In the genomic region with DNA sequence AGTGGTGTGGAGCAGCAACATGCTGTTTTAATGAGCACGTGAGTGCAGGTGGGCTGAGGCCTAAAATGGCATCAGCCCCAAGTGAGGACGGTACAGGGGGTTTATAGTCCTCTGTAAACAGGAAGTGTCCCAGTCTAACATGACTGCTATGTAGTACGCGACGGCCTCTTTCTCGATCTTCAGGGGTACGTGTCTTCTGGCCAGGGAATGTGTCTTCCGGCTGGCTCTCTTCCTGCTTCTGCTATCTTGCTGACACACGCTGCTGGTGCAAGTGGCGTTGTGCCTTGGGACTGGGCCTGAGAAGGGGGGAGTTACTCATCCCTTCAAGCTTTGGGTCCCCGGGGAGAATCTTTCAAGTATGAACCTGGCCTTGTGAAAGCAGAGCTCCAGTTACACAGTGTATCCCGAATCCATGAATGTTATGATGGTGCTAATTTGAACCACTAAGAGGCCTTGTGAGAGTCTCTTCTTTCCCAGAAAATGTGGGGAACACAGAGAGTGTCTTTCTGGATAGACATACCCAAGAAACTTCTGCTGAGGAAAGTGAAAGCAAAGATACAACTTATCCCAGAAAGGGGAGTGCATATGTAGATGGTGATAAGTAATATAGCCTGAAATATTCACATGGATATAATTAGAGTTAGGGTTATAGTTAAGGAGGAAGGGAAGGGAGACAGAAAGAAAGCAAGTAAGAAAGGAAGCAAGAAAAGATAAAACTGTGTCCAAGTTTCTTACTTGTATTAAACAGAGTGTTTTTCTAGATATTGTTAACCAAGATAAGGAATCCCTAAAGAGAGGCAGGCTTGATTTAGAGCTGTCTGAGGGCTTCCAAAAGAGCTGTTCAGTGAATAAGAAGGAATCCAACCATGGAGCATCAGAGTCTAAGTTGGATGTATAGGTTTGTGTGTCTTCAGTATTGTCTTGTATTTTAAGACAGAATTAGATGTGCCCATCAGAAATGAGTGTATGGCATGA, we compare ENCODE assay signal across 13 cellular contexts. TPM values are rescaled to one million over a fixed set of nuclear protein-coding genes. Genes with fewer than 3 reads are reported as not detected.
DNase-seq lines count a peak whose midpoint lies in the region; ATAC-seq, FAIRE-seq and TF ChIP-seq lines count a peak whose summit lies in the region.
"Had no signal": no experiment of that assay in that cellular context is flagged by ENCODE, and none has a peak within 500 bp of the region (broad histone marks: within the 10 kb centered on the region; RNA-seq: fewer than 3 reads in every experiment).

No MANE protein-coding gene starts in this region.

- no peak overlapping the region for H2BK12ac ChIP-seq in H1 (ENCODE audit: low read depth, low read length)

- no peak for TF ChIP-seq RAD21 in H1 (IDR thresholded peaks at IDR 0.05 in 1 of 2, conservative IDR thresholded peaks at IDR 0.05 in 1 of 2; ENCODE audit: low read depth in 2 of 2, low read length in 2 of 2)

- no peak overlapping the region for H2BK120ac ChIP-seq in H1 (replicated peaks; ENCODE audit: low read depth, low read length)

- H3K4me1 ChIP-seq in CD4-positive, CD25-positive, alpha-beta regulatory T cell (ENCODE audit: control insufficient read depth, insufficient read depth, low read length, poor library complexity, severe bottlenecking), result no peaks in the 10 kb centered on the region
- no peaks in the 10 kb centered on the region for H3K4me1 ChIP-seq in H1 (replicated peaks in 1 of 4; ENCODE audit: control insufficient read depth in 3 of 4, insufficient read depth in 4 of 4, low read length in 3 of 4)
- H3K4me1 ChIP-seq: colonic mucosa had no signal

- ATAC-seq in CD4-positive, CD25-positive, alpha-beta regulatory T cell (ENCODE audit: low read depth in 2 of 2), result no peak
- no peak for ATAC-seq in naive thymus-derived CD8-positive, alpha-beta T cell
- ATAC-seq in WTC11, result no peak
- no peak for ATAC-seq in GM18502 (IDR thresholded peaks at IDR 0.05; ENCODE audit: poor library complexity, unreplicated experiment)

- no peak overlapping the region for H2BK15ac ChIP-seq in H1 (ENCODE audit: low read length)

- CTCF ChIA-PET in H1 (lab: Charles Lee; ENCODE audit: partially characterized antibody), result interaction anchor here (1.0 to 1.5 kb wide), 2 partner anchors 30 to 167 kb away, joined by 3 to 4 read pairs; no protein-coding TSS in a partner anchor
- CTCF ChIA-PET in WTC11 (lab: Charles Lee), result no interaction called here

- peak overlapping the region; percentile 18 for H3K27ac ChIP-seq in CD4-positive, CD25-positive, alpha-beta regulatory T cell (ENCODE audit: insufficient read depth, low read length, poor library complexity, severe bottlenecking)
- no peak overlapping the region for H3K27ac ChIP-seq in H1 (ENCODE audit: low read depth, low read length)
- H3K27ac ChIP-seq: colonic mucosa, KMS-11 had no signal

- no peaks in the 10 kb centered on the region for H4K20me1 ChIP-seq in H1 (replicated peaks in 1 of 2; ENCODE audit: control insufficient read depth in 1 of 2, insufficient read depth in 2 of 2, low read length in 2 of 2)

- no peak overlapping the region for H3K4ac ChIP-seq in H1 (replicated peaks; ENCODE audit: insufficient read length, low read depth, low read length)

- TF ChIP-seq CTCF in H1 (IDR thresholded peaks at IDR 0.05; ENCODE audit: control extremely low read depth in 1 of 3, insufficient read depth in 1 of 3, low read depth in 1 of 3, low read length in 3 of 3) (no peak), WTC11 (IDR thresholded peaks at IDR 0.05) (no peak)

- H3K23me2 ChIP-seq in H1 (ENCODE audit: low read depth, low read length), result no peaks in the 10 kb centered on the region

- no peak overlapping the region for H3K18ac ChIP-seq in H1 (ENCODE audit: extremely low read depth, low read length)

- no peak overlapping the region for H2BK20ac ChIP-seq in H1 (ENCODE audit: low read length)

- H2BK5ac ChIP-seq in H1 (ENCODE audit: low read depth, low read length), result no peak overlapping the region

- no peak for TF ChIP-seq EP300 in H1 (IDR thresholded peaks at IDR 0.05; ENCODE audit: borderline replicate concordance in 1 of 2, low read depth in 2 of 2, low read length in 2 of 2)

- no peaks in the 10 kb centered on the region for H3K9me3 Mint-ChIP-seq in CD4-positive, CD25-positive, alpha-beta regulatory T cell
- H3K9me3 Mint-ChIP-seq in naive thymus-derived CD8-positive, alpha-beta T cell, result no peaks in the 10 kb centered on the region
- H3K9me3 Mint-ChIP-seq in WTC11, result peaks cover 6% of the 10 kb centered on the region

- H3K27me3 Mint-ChIP-seq in CD4-positive, CD25-positive, alpha-beta regulatory T cell, result no peaks in the 10 kb centered on the region
- H3K27me3 Mint-ChIP-seq in naive thymus-derived CD8-positive, alpha-beta T cell, result no peaks in the 10 kb centered on the region
- H3K27me3 Mint-ChIP-seq in WTC11 (ENCODE audit: low read depth), result no peaks in the 10 kb centered on the region

- H3K27ac Mint-ChIP-seq in CD4-positive, CD25-positive, alpha-beta regulatory T cell, result peak overlapping the region; percentile 57 to 77 (median 74)
- peak overlapping the region in 9 of 10 donors; percentile 4 to 91 (median 72) for H3K27ac Mint-ChIP-seq in naive thymus-derived CD8-positive, alpha-beta T cell
- H3K27ac Mint-ChIP-seq in WTC11, result no peak overlapping the region

- POLR2A ChIA-PET in H1 (lab: Charles Lee; ENCODE audit: partially characterized antibody), result interaction anchor here (1.7 kb wide), 1 partner anchor 46 kb away, joined by 5 read pairs; the partner anchor contains the start of gene ZNF131
- POLR2A ChIA-PET in naive thymus-derived CD8-positive, alpha-beta T cell (lab: Charles Lee), result interaction anchor here (1.4 kb wide), 1 partner anchor 57 kb away, joined by 7 read pairs; no protein-coding TSS in a partner anchor
- POLR2A ChIA-PET in WTC11 (lab: Charles Lee), result no interaction called here

- no peak for TF ChIP-seq POLR2A in H1 (IDR thresholded peaks at IDR 0.05; ENCODE audit: control extremely low read depth in 1 of 2, low read depth in 2 of 2, low read length in 2 of 2)

- no peak overlapping the region for H3K9ac ChIP-seq in H1 (replicated peaks in 1 of 4; ENCODE audit: extremely low read depth in 1 of 4, low read depth in 3 of 4, low read length in 3 of 4)
- H3K9ac ChIP-seq: KMS-11 had no signal

- H3K4me2 ChIP-seq in H1 (ENCODE audit: insufficient read depth in 1 of 2, low read depth in 2 of 2, low read length in 2 of 2), result no peak overlapping the region
- H3K4me2 ChIP-seq: KMS-11 had no signal

- no peak overlapping the region for H4K91ac ChIP-seq in H1 (replicated peaks; ENCODE audit: insufficient read length, low read length)

- H3K4me1 Mint-ChIP-seq in CD4-positive, CD25-positive, alpha-beta regulatory T cell, result peaks cover 3 to 51% (median 40%) of the 10 kb centered on the region in 4 donors
- peaks cover 30 to 53% (median 41%) of the 10 kb centered on the region in 4 donors for H3K4me1 Mint-ChIP-seq in naive thymus-derived CD8-positive, alpha-beta T cell
- H3K4me1 Mint-ChIP-seq in WTC11, result peaks cover 14% of the 10 kb centered on the region; the same call in 1 of the 2 replicates

- no peaks in the 10 kb centered on the region for H3K9me3 ChIP-seq in CD4-positive, CD25-positive, alpha-beta regulatory T cell (ENCODE audit: control insufficient read depth in 2 of 2, low read length in 2 of 2)
- H3K9me3 ChIP-seq in H1 (ENCODE audit: insufficient read depth in 2 of 2, low read depth in 1 of 2, low read length in 1 of 2), result no peaks in the 10 kb centered on the region
- H3K9me3 ChIP-seq: colonic mucosa had no signal

- no peak overlapping the region for H3K56ac ChIP-seq in H1 (replicated peaks; ENCODE audit: insufficient read length, low read depth, low read length)

- FAIRE-seq in H1 (lab: Jason Lieb, UNC) (no peak), GM19239 (lab: Jason Lieb, UNC) (no peak)

- H4K5ac ChIP-seq in H1 (ENCODE audit: insufficient read length, low read depth, low read length), result no peak overlapping the region

- H2AFZ ChIP-seq in H1 (ENCODE audit: low read length), result no peak overlapping the region

- no peaks in the 10 kb centered on the region for H3K79me2 ChIP-seq in H1 (ENCODE audit: control insufficient read depth in 1 of 2, insufficient read depth in 2 of 2, low read length in 2 of 2)

- WGBS in H1 (ENCODE audit: extremely low coverage in 1 of 2, insufficient coverage in 1 of 2, insufficient read length in 1 of 2, insufficient replicate concordance in 2 of 2, low coverage in 1 of 2, low lambda C conversion rate in 2 of 2, missing lambda C conversion rate in 1 of 2), 2 experiments, result 97% methylated on average over 12 of the region's 12 CpGs; no CpG with 5 or more reads in 1 of the 2 experiments

- peaks cover 2% of the 10 kb centered on the region; the same call in 1 of the 2 replicates for H3K79me1 ChIP-seq in H1 (ENCODE audit: low read depth, low read length)

- H3K27me3 ChIP-seq in CD4-positive, CD25-positive, alpha-beta regulatory T cell (ENCODE audit: control insufficient read depth, insufficient read depth, low read length), result no peaks in the 10 kb centered on the region
- H3K27me3 ChIP-seq in H1 (replicated peaks in 1 of 4; ENCODE audit: control insufficient read depth in 3 of 4, extremely low read depth in 1 of 4, insufficient read depth in 3 of 4, low read length in 3 of 4), result no peaks in the 10 kb centered on the region
- H3K27me3 ChIP-seq: colonic mucosa had no signal

- no peak overlapping the region for H3K14ac ChIP-seq in H1 (ENCODE audit: insufficient read length)

- H3K4me3 ChIP-seq in CD4-positive, CD25-positive, alpha-beta regulatory T cell (ENCODE audit: low read depth, low read length), result no peak overlapping the region
- H3K4me3 ChIP-seq in H1 (ENCODE audit: extremely low read depth in 1 of 4, insufficient read depth in 2 of 4, low read depth in 3 of 4, low read length in 4 of 4), result no peak overlapping the region
- H3K4me3 ChIP-seq: colonic mucosa had no signal

- no peak overlapping the region for H3K4me3 Mint-ChIP-seq in CD4-positive, CD25-positive, alpha-beta regulatory T cell
- H3K4me3 Mint-ChIP-seq in naive thymus-derived CD8-positive, alpha-beta T cell, result peak overlapping the region in 2 of 10 donors; percentile 34 to 55
- no peak overlapping the region for H3K4me3 Mint-ChIP-seq in WTC11

- H3K23ac ChIP-seq in H1 (ENCODE audit: insufficient read length), result no peak overlapping the region

- H3K36me3 Mint-ChIP-seq in CD4-positive, CD25-positive, alpha-beta regulatory T cell, result peaks cover 37% of the 10 kb centered on the region
- peaks cover 0 to 59% (median 10%) of the 10 kb centered on the region in 3 donors for H3K36me3 Mint-ChIP-seq in naive thymus-derived CD8-positive, alpha-beta T cell
- H3K36me3 Mint-ChIP-seq in WTC11, result peaks cover 13% of the 10 kb centered on the region

- H4K8ac ChIP-seq in H1 (ENCODE audit: extremely low read depth, insufficient read depth, low read length), result no peak overlapping the region

- H3K36me3 ChIP-seq in CD4-positive, CD25-positive, alpha-beta regulatory T cell (ENCODE audit: control insufficient read depth, insufficient read depth, low read length), result peaks cover 24% of the 10 kb centered on the region
- peaks cover 0 to 4% (median 0%) of the 10 kb centered on the region in 4 experiments; a peak in 2 of 8 replicates for H3K36me3 ChIP-seq in H1 (ENCODE audit: control insufficient read depth in 2 of 4, insufficient read depth in 4 of 4, low read length in 3 of 4)
- H3K36me3 ChIP-seq: colonic mucosa had no signal

- no peak for DNase-seq in CD4-positive, CD25-positive, alpha-beta regulatory T cell
- DNase-seq in NCI-H2171 treated with DMSO at 0.1 percent for 48 hours (lab: John Stamatoyannopoulos, UW) (peak; percentile 69), H1 (ENCODE audit: low read depth in 1 of 2, low spot score in 2 of 2) (no peak), WTC11 (ENCODE audit: low spot score) (no peak), GM19239 (ENCODE audit: insufficient read length, low spot score) (no peak), amniotic stem cell (lab: John Stamatoyannopoulos, UW) (no peak)
- no peak for DNase-seq in naive thymus-derived CD8-positive, alpha-beta T cell
- DNase-seq: activated CD4-positive, alpha-beta T cell treated with anti-CD3 and anti-CD28 coated beads for 1 hour; colonic mucosa; DMS79 treated with DMSO at 0.1 percent for 48 hours; kidney glomerular epithelial cell had no signal

- 0 out of 2 replicates have a peak overlapping the region, but pooled peaks have one; percentile 24 for H2AK5ac ChIP-seq in H1 (ENCODE audit: low read depth, low read length)

RNA-seq across cellular contexts. Expression of gene ANXA2R, which starts 35.5 kb away (rescaled TPM):
- 38.7 TPM for total RNA-seq in CD4-positive, CD25-positive, alpha-beta regulatory T cell
- polyA plus RNA-seq in CD4-positive, CD25-positive, alpha-beta regulatory T cell, result 10 to 100 TPM; 35.8 to 69.7 (median 55.7) TPM
- total RNA-seq in H1 (2021; fragmentation: NEBNext Ultra II Directional; extraction: Animal tissue kit (Norgen Biotek cat#: 25700)), result 0.17 and 0.29 TPM in 2 replicates
- 0.08 and 0.11 TPM in 2 replicates for polyA plus RNA-seq in H1 (2011; rRNA removed)
- 0.14 TPM for polyA plus RNA-seq in H1 (2011; cell fraction: cytosol; rRNA removed)
- 0.30 TPM for polyA plus RNA-seq in H1 (2011; cell fraction: nucleus; rRNA removed)
- 0.11 TPM in 1 of 4 replicates, not detected in the others for polyA plus RNA-seq in H1 (2012, experiment 1 of 2)
- polyA plus RNA-seq in H1 (2012, experiment 2 of 2), result not detected
- not detected for polyA plus RNA-seq in H1 (2013, experiment 1 of 2)
- 0.04 TPM for polyA plus RNA-seq in H1 (2013, experiment 2 of 2)
- 0.56 and 1.2 TPM in 2 replicates for polyA minus RNA-seq in H1 (2011; rRNA and poly(A)+ RNA removed)
- not detected for polyA minus RNA-seq in H1 (2011; cell fraction: cytosol; rRNA and poly(A)+ RNA removed)
- 1.2 TPM for polyA minus RNA-seq in H1 (2011; cell fraction: nucleus; rRNA and poly(A)+ RNA removed)
- total RNA-seq in naive thymus-derived CD8-positive, alpha-beta T cell, result 10 to 100 TPM; 65.9 to 72.7 TPM
- polyA plus RNA-seq in naive thymus-derived CD8-positive, alpha-beta T cell, result 10 to 100 TPM; 51.5 to 69.8 (median 54.8) TPM
- 0.72 to 1.1 TPM (median 0.96 TPM) in 3 replicates for total RNA-seq in WTC11 (2021)

RNA-seq across cellular contexts. Expression of gene ZNF131, which starts 45.1 kb away (rescaled TPM):
- 77.9 TPM for total RNA-seq in CD4-positive, CD25-positive, alpha-beta regulatory T cell
- 10 to 100 TPM; 41.4 to 62.6 (median 53.8) TPM for polyA plus RNA-seq in CD4-positive, CD25-positive, alpha-beta regulatory T cell
- 34.9 and 36.3 TPM in 2 replicates for total RNA-seq in H1 (2021; fragmentation: NEBNext Ultra II Directional; extraction: Animal tissue kit (Norgen Biotek cat#: 25700))
- 11.7 and 16.1 TPM in 2 replicates for polyA plus RNA-seq in H1 (2011; rRNA removed)
- polyA plus RNA-seq in H1 (2011; cell fraction: cytosol; rRNA removed), result 21.2 TPM
- 20.4 TPM for polyA plus RNA-seq in H1 (2011; cell fraction: nucleus; rRNA removed)
- polyA plus RNA-seq in H1 (2012, experiment 1 of 2), result 23.4 to 32.6 TPM (median 24.7 TPM) in 4 replicates
- 3.2 TPM for polyA plus RNA-seq in H1 (2012, experiment 2 of 2)
- polyA plus RNA-seq in H1 (2013, experiment 1 of 2), result 42.2 TPM
- 42.9 TPM for polyA plus RNA-seq in H1 (2013, experiment 2 of 2)
- 34.1 and 43.9 TPM in 2 replicates for polyA minus RNA-seq in H1 (2011; rRNA and poly(A)+ RNA removed)
- polyA minus RNA-seq in H1 (2011; cell fraction: cytosol; rRNA and poly(A)+ RNA removed), result 28.8 TPM
- 65.7 TPM for polyA minus RNA-seq in H1 (2011; cell fraction: nucleus; rRNA and poly(A)+ RNA removed)
- 10 to 100 TPM; 88.1 to 90.4 TPM for total RNA-seq in naive thymus-derived CD8-positive, alpha-beta T cell
- 10 to 100 TPM; 51.8 to 57.1 (median 55.5) TPM for polyA plus RNA-seq in naive thymus-derived CD8-positive, alpha-beta T cell
- total RNA-seq in WTC11 (2021), result 34.7 to 37.2 TPM (median 36.0 TPM) in 3 replicates

Comparison
In these comparisons a context has a peak if more than half of its experiments do, and no peak if none do; other contexts are left out.
1. RNA of gene ANXA2R, which starts 35.5 kb away (total RNA-seq): 65.9 to 72.7 TPM in naive thymus-derived CD8-positive, alpha-beta T cell and 38.7 TPM in CD4-positive, CD25-positive, alpha-beta regulatory T cell (single experiment); 0.72 to 1.1 TPM in WTC11 and 0.17 to 0.29 TPM in H1; every median in the first group is over 10 times any median in the second.